Comparison of ENCODE assay signal across 1 cellular context in the genomic region with DNA sequence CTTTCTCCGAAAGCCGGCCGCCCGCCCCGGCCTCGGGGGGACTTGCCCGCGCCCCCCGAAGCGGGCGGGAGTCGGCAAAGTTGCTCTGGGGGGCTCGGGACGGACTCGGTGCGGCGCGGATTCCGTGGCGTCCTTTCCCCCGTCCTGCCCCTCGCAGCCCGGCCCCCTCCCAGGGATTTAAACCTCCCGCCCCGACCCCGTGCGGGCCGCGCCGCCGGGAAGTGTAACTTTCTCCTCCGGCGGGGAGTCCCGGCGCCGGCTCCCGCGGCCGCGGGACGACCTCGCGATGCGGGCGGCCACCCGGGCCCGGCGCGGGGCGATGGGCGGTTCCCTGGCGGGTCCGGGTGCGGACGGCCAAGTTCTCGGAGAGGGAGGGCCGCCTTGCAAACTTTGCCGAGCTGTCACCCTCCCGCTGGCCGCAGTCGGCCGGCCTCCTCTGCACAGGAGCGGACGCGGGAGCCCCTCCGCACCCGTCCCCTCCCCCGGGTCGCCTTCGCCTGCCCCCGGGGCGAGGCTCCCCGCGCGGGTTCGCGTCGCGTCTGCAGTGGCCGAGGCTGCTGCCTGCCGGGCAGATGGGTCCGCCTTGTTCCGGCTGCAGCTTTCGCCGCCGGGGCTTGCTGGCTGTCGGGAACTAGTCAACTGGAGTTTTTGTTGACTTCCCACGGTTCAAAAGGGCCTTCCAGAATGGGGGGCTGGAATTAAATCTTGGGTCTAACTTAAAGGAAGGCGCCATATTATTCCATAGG.
TF ChIP-seq lines count a peak whose summit lies in the region.

No MANE protein-coding gene starts in this region.

TF ChIP-seq in SK-N-SH treated with all-trans-retinoic acid at 6 μM for 48 hours, 23 proteins besides CTCF, POLR2A, EP300 and RAD21 (continued from another document):
- no peak for TF ChIP-seq PATZ1 (CRISPR knock-in tag; IDR thresholded peaks at IDR 0.05; ENCODE audit: borderline replicate concordance)
- no peak for TF ChIP-seq TOX (CRISPR knock-in tag; IDR thresholded peaks at IDR 0.05; ENCODE audit: borderline replicate concordance)
- no peak for TF ChIP-seq ZNF8 (CRISPR knock-in tag; IDR thresholded peaks at IDR 0.05)
- no peak for TF ChIP-seq ZC3H10 (CRISPR knock-in tag; IDR thresholded peaks at IDR 0.05)
- TF ChIP-seq ZNF565 (CRISPR knock-in tag; conservative IDR thresholded peaks at IDR 0.05; ENCODE audit: low read depth), result no peak
- TF ChIP-seq RARB (CRISPR knock-in tag; IDR thresholded peaks at IDR 0.05), result no peak
- TF ChIP-seq ISL1 (CRISPR knock-in tag; IDR thresholded peaks at IDR 0.05), result no peak
- TF ChIP-seq SNAI2 (CRISPR knock-in tag; IDR thresholded peaks at IDR 0.05), result no peak
- TF ChIP-seq OSR1 (CRISPR knock-in tag; IDR thresholded peaks at IDR 0.05), result no peak
- TF ChIP-seq ARNTL (CRISPR knock-in tag; IDR thresholded peaks at IDR 0.05; ENCODE audit: borderline replicate concordance, low read depth), result no peak
- no peak for TF ChIP-seq PPARA (CRISPR knock-in tag; IDR thresholded peaks at IDR 0.05; ENCODE audit: borderline replicate concordance)
- no peak for TF ChIP-seq ZFP30 (CRISPR knock-in tag; IDR thresholded peaks at IDR 0.05)
- no peak for TF ChIP-seq CSRNP3 (CRISPR knock-in tag; IDR thresholded peaks at IDR 0.05)
